8 cellular contexts compared by ENCODE assay signal in the genomic region with DNA sequence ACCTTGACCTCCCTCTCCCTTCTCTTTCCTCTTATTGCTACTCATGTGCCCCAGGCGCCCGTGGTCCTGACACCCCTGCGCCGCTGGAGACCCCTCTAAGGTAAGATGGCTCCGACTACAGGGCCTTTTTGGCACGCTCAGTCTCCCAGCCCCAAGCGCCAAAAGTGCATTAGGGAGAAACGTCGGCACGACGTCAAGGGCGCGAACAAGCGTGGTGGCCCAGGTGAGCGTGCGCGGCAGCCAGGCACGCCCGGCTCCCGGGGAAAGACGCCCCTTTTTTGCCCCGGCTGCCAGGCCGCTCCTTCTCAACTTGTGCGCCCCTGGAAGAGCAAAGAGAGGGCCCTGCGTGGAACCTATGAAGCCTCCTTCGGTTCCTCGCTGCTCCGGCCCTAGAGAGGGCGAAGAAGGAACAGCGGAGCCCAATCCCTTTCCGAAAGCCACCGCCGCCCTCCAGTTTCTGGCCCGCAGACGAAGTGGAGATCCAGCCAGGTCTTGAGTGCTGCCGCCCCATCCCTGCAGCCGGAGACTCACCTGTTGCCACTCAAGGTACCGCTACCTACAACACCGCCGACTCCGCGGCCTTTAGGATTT. TPM values are rescaled to one million over a fixed set of nuclear protein-coding genes. Genes with fewer than 3 reads are reported as not detected.
DNase-seq lines count a peak whose midpoint lies in the region; ATAC-seq and TF ChIP-seq lines count a peak whose summit lies in the region.
"Not testable (repeated sequence)": the region's sequence is repeated elsewhere in the genome, so short reads cannot be mapped to it uniquely, and the experiment has no call there.

No MANE protein-coding gene starts in this region.

- H3K4me1 ChIP-seq in PC-3 (ENCODE audit: insufficient read depth, low read length); breast epithelium; mesodermal cell (ENCODE audit: control insufficient read depth, insufficient read depth, low read length, poor library complexity, severe bottlenecking); upper lobe of left lung: not testable (repeated sequence)

- not testable (repeated sequence) for TF ChIP-seq EP300 in upper lobe of left lung (IDR thresholded peaks at IDR 0.05)

- TF ChIP-seq POLR2A in breast epithelium (IDR thresholded peaks at IDR 0.05); upper lobe of left lung (IDR thresholded peaks at IDR 0.05): not testable (repeated sequence)

- H4K20me1 ChIP-seq in PC-3 (ENCODE audit: low read length): not testable (repeated sequence)

- intact Hi-C loops in PC-3 (cut with micrococcal nuclease); breast epithelium (cut with DNase I; ENCODE audit: low total_unique reads): not testable (repeated sequence)

- not testable (repeated sequence) for H2AFZ ChIP-seq in PC-3 (ENCODE audit: low read length)

- not testable (repeated sequence) for H3K36me3 ChIP-seq in PC-3 (ENCODE audit: low read depth, low read length); breast epithelium; mesodermal cell (ENCODE audit: control insufficient read depth, insufficient read depth, low read length); upper lobe of left lung

- H3F3A ChIP-seq in PC-3 (ENCODE audit: low read length, unreplicated experiment): not testable (repeated sequence)

- H3K4me3 ChIP-seq in PC-3 (ENCODE audit: low read length): not testable (repeated sequence)
- H3K4me3 ChIP-seq in breast epithelium: peak overlapping the region in 2 of 3 donors; percentile 28 to 53
- peak overlapping the region; percentile 14 for H3K4me3 ChIP-seq in mesodermal cell (ENCODE audit: extremely low read depth, insufficient read depth, low read length, poor library complexity, severe bottlenecking)
- peak overlapping the region in 2 of 4 donors; percentile 26 to 31 for H3K4me3 ChIP-seq in upper lobe of left lung

- BruUV-seq in PC-3 (replicated peaks; lab: Mats Ljungman, UMichigan): not testable (repeated sequence)

- not testable (repeated sequence) for H3K27me3 ChIP-seq in PC-3 (ENCODE audit: low read length); breast epithelium; upper lobe of left lung

- H3K9me2 ChIP-seq in PC-3 (replicated peaks; ENCODE audit: low read length): not testable (repeated sequence)

- peak; percentile 32 for ATAC-seq in GM18870 (IDR thresholded peaks at IDR 0.05; ENCODE audit: unreplicated experiment)
- ATAC-seq in GM21515 (IDR thresholded peaks at IDR 0.05; ENCODE audit: unreplicated experiment): peak; percentile 50
- ATAC-seq in HG02798 (IDR thresholded peaks at IDR 0.05; ENCODE audit: poor library complexity, unreplicated experiment): peak; percentile 51
- peak; percentile 39 for ATAC-seq in HG03175 (IDR thresholded peaks at IDR 0.05; ENCODE audit: unreplicated experiment)
- peak; percentile 54 for ATAC-seq in PC-3
- ATAC-seq in upper lobe of left lung (ENCODE audit: low FRiP score in 2 of 2): peak; percentile 54 to 83

- H3K9ac ChIP-seq in PC-3 (ENCODE audit: low read length): not testable (repeated sequence)

- H3K79me2 ChIP-seq in PC-3 (ENCODE audit: low read length): not testable (repeated sequence)

- TF ChIP-seq CTCF in PC-3 (conservative IDR thresholded peaks at IDR 0.05; ENCODE audit: low read depth, low read length); breast epithelium (IDR thresholded peaks at IDR 0.05); upper lobe of left lung (IDR thresholded peaks at IDR 0.05): not testable (repeated sequence)

- H3K4me2 ChIP-seq in PC-3 (ENCODE audit: low read length): not testable (repeated sequence)

- POLR2A ChIA-PET in PC-3 (lab: Charles Lee; ENCODE audit: unreplicated experiment): not testable (repeated sequence)

- not testable (repeated sequence) for DNase-seq in PC-3; breast epithelium (ENCODE audit: low spot score in 2 of 2); upper lobe of left lung

- no CpG with 5 or more reads among the region's 42 CpGs for WGBS in mesodermal cell (ENCODE audit: insufficient coverage in 2 of 2), 2 experiments
- WGBS in upper lobe of left lung, 2 donors: no CpG with 5 or more reads among the region's 42 CpGs

- CTCF ChIA-PET in PC-3 (lab: Charles Lee): not testable (repeated sequence)

- not testable (repeated sequence) for H3K27ac ChIP-seq in PC-3 (ENCODE audit: low read length); breast epithelium; mesodermal cell (ENCODE audit: low read depth, low read length, severe bottlenecking); upper lobe of left lung

- not testable (repeated sequence) for H3K9me3 ChIP-seq in PC-3 (ENCODE audit: low read length); breast epithelium; mesodermal cell (ENCODE audit: control insufficient read depth, low read length); upper lobe of left lung

RNA-seq across cellular contexts. Expression of gene ARL17B, which starts 0.3 kb away (rescaled TPM):
- 1.8 and 11.1 TPM in 2 replicates for total RNA-seq in PC-3 (2014; rRNA removed)
- total RNA-seq in breast epithelium: 10 to 100 TPM in 1 of 3 donors, 1 to 10 TPM in 2; 8.2 to 11.8 (median 9.8) TPM
- 4.5 TPM for polyA plus RNA-seq in mesodermal cell (2013, experiment 1 of 2)
- 3.9 TPM for polyA plus RNA-seq in mesodermal cell (2013, experiment 2 of 2)
- 10 to 100 TPM in 5 of 6 donors, 1 to 10 TPM in 1; 7.8 to 47.1 (median 21.6) TPM for total RNA-seq in upper lobe of left lung
